ENCODE assay signal across 11 cellular contexts in genomic region chr11:113839842-113840241, GRCh38. TPM values are rescaled to one million over a fixed set of nuclear protein-coding genes. Genes with fewer than 3 reads are reported as not detected.
DNase-seq lines count a peak whose midpoint lies in the region; ATAC-seq, FAIRE-seq and TF ChIP-seq lines count a peak whose summit lies in the region.
"Had no signal": no experiment of that assay in that cellular context is flagged by ENCODE, and none has a peak within 500 bp of the region (broad histone marks: within the 10 kb centered on the region; RNA-seq: fewer than 3 reads in every experiment).

No MANE protein-coding gene starts in this region.

- H3K9me2 ChIP-seq in GM23248 (ENCODE audit: insufficient read depth), result no peaks in the 10 kb centered on the region
- H3K9me2 ChIP-seq: SK-N-SH had no signal

- H2AFZ ChIP-seq in GM12878 (ENCODE audit: control insufficient read depth, low read depth, low read length), result no peak overlapping the region
- no peak overlapping the region for H2AFZ ChIP-seq in GM23248

- no peak for TF ChIP-seq POLR2A in GM12878 (IDR thresholded peaks at IDR 0.05; ENCODE audit: low read depth, low read length)

- DNase-seq in GM12878 (ENCODE audit: low read depth, low spot score), result peak; percentile 47
- no peak for DNase-seq in omental fat pad (ENCODE audit: low spot score)
- no peak for DNase-seq in GM23248
- no peak for DNase-seq in NCI-H748 treated with DMSO at 0.1 percent for 48 hours (lab: John Stamatoyannopoulos, UW)
- no peak for DNase-seq in foreskin fibroblast
- DNase-seq: activated CD8-positive, alpha-beta memory T cell treated with anti-CD3 and anti-CD28 coated beads, Interleukin-2, amount 50 U/mL, for 4 hours; NCI-H1694 treated with DMSO at 0.1 percent for 48 hours; SK-N-SH had no signal

- SMC1A ChIA-PET in GM12878 (lab: Charles Lee; ENCODE audit: uncharacterized antibody, unreplicated experiment), result interaction anchor here (1.0 kb wide), 3 partner anchors 12 to 35 kb away, joined by 3 to 5 read pairs (median 4); partner anchors contain the start of gene USP28

- in situ Hi-C loops in GM12878 (cut with MboI), result no loop called here
- in situ Hi-C loops in GM23248 (cut with MboI), result no loop called here

- no TSS peak for BruUV-seq in GM12878 (replicated peaks; lab: Mats Ljungman, UMichigan)

- H3K4me2 ChIP-seq in GM12878 (ENCODE audit: control insufficient read depth, insufficient read depth) (peak overlapping the region; percentile 71; the same call in 1 of the 2 replicates), GM23248 (ENCODE audit: unreplicated experiment) (no peak overlapping the region)
- H3K4me2 ChIP-seq: SK-N-SH had no signal

- no peak overlapping the region for H3K4me3 ChIP-seq in GM12878
- H3K4me3 ChIP-seq in GM23248, result no peak overlapping the region
- no peak overlapping the region for H3K4me3 ChIP-seq in foreskin fibroblast (ENCODE audit: low read depth in 1 of 2, low read length in 2 of 2)

- H4K20me1 ChIP-seq in GM12878 (ENCODE audit: control insufficient read depth, insufficient read depth) (no peaks in the 10 kb centered on the region), GM23248 (ENCODE audit: insufficient read depth) (no peaks in the 10 kb centered on the region)

- H3K9me3 ChIP-seq in GM12878 (replicated peaks; ENCODE audit: control insufficient read depth, insufficient read depth, low read length) (no peaks in the 10 kb centered on the region), GM23248 (ENCODE audit: low read depth) (no peaks in the 10 kb centered on the region)
- H3K9me3 ChIP-seq: SK-N-SH had no signal

- peak; percentile 95 for ATAC-seq in GM18511 (IDR thresholded peaks at IDR 0.05; ENCODE audit: unreplicated experiment)
- ATAC-seq in GM21360 (IDR thresholded peaks at IDR 0.05; ENCODE audit: unreplicated experiment), result peak; percentile 84
- ATAC-seq in HG03045 (IDR thresholded peaks at IDR 0.05; ENCODE audit: unreplicated experiment), result peak; percentile 89
- peak; percentile 93 for ATAC-seq in GM12878
- no peak for ATAC-seq in omental fat pad (ENCODE audit: low FRiP score)

- no peak for TF ChIP-seq CTCF in GM12878 (IDR thresholded peaks at IDR 0.05 in 2 of 3, conservative IDR thresholded peaks at IDR 0.05 in 1 of 3; ENCODE audit: control insufficient read depth in 2 of 3, extremely low read depth in 1 of 3, insufficient read depth in 1 of 3, low read depth in 3 of 3, low read length in 3 of 3)
- no peak for TF ChIP-seq CTCF in omental fat pad (IDR thresholded peaks at IDR 0.05)
- no peak for TF ChIP-seq CTCF in foreskin fibroblast (IDR thresholded peaks at IDR 0.05; ENCODE audit: low read depth, low read length)

- POLR2A ChIA-PET in GM12878 (lab: Charles Lee), result no interaction called here

- H3F3A ChIP-seq in GM23248 (ENCODE audit: insufficient read depth), result no peaks in the 10 kb centered on the region

- TF ChIP-seq RAD21 in GM12878 (IDR thresholded peaks at IDR 0.05; ENCODE audit: insufficient read depth, low read depth, low read length), result no peak

- no peak overlapping the region for H3K9ac ChIP-seq in GM12878 (ENCODE audit: control insufficient read depth, insufficient read depth, low read length)
- H3K9ac ChIP-seq in GM23248, result no peak overlapping the region
- H3K9ac ChIP-seq: SK-N-SH had no signal

- no peaks in the 10 kb centered on the region for H3K79me2 ChIP-seq in GM12878 (ENCODE audit: control insufficient read depth, insufficient read depth, low read length)
- H3K79me2 ChIP-seq in GM23248 (ENCODE audit: insufficient read depth), result no peaks in the 10 kb centered on the region

- intact Hi-C loops in GM12878 (cut with micrococcal nuclease; ENCODE audit: unreplicated experiment), result no loop called here

- FAIRE-seq in GM12878 (lab: Jason Lieb, UNC), result peak; percentile 89

- H3K27ac ChIP-seq in GM12878 (ENCODE audit: control insufficient read depth, insufficient read depth) (peak overlapping the region; percentile 56), GM23248 (no peak overlapping the region)

- H3K27me3 ChIP-seq in GM12878 (replicated peaks in 1 of 2; ENCODE audit: control insufficient read depth in 2 of 2, insufficient read depth in 2 of 2, low read length in 1 of 2), result no peaks in the 10 kb centered on the region
- H3K27me3 ChIP-seq in GM23248 (replicated peaks; ENCODE audit: insufficient read depth), result no peaks in the 10 kb centered on the region

- TF ChIP-seq EP300 in GM12878 (IDR thresholded peaks at IDR 0.05; ENCODE audit: borderline replicate concordance in 1 of 2, control insufficient read depth in 1 of 2, low read depth in 2 of 2, low read length in 2 of 2), result no peak; a peak in 1 of 4 replicates

- RAD21 ChIA-PET in GM12878 (lab: Charles Lee; ENCODE audit: unreplicated experiment), result no interaction called here

- WGBS in GM12878 (ENCODE audit: insufficient coverage, insufficient replicate concordance, low lambda C conversion rate, missing lambda C conversion rate), result 2% methylated on average over 6 of the region's 6 CpGs
- WGBS in GM23248 (ENCODE audit: low coverage in 1 of 2, low lambda C conversion rate in 2 of 2, missing lambda C conversion rate in 2 of 2), 2 experiments, result 95 to 98% methylated on average over 6 of the region's 6 CpGs

- CTCF ChIA-PET in GM12878 (lab: Yijun Ruan, JAX), result interaction anchor here (1.1 to 2.0 kb wide), 3 partner anchors 10 to 44 kb away, joined by 3 to 7 read pairs (median 4); no protein-coding TSS in a partner anchor

- H3K4me1 ChIP-seq in GM12878 (ENCODE audit: control insufficient read depth, insufficient read depth, low read length) (peaks cover 28% of the 10 kb centered on the region), GM23248 (ENCODE audit: insufficient read depth) (no peaks in the 10 kb centered on the region)

- H3K36me3 ChIP-seq in GM12878 (ENCODE audit: control insufficient read depth in 2 of 2, insufficient read depth in 2 of 2, low read length in 1 of 2) (peaks cover 6 to 14% of the 10 kb centered on the region in 2 experiments; a peak in 2 of 4 replicates), GM23248 (ENCODE audit: low read depth) (peaks cover 9% of the 10 kb centered on the region; the same call in 1 of the 2 replicates)

TF ChIP-seq in GM12878, 131 proteins besides CTCF, POLR2A, EP300 and RAD21 (continues in another document):
- TF ChIP-seq ZSCAN29 (IDR thresholded peaks at IDR 0.05) (no peak), MLLT1 (IDR thresholded peaks at IDR 0.05) (peak; percentile 45; the same call in 1 of the 2 replicates), HDGF (IDR thresholded peaks at IDR 0.05) (0 out of 2 replicates have a peak, but pooled peaks have one; percentile 31), JUNB (IDR thresholded peaks at IDR 0.05) (peak; percentile 34; the same call in 1 of the 2 replicates), ESRRA (IDR thresholded peaks at IDR 0.05; ENCODE audit: low read length) (no peak), ATF7 (IDR thresholded peaks at IDR 0.05; ENCODE audit: low read depth) (0 out of 2 replicates have a peak, but pooled peaks have one; percentile 22), EED (IDR thresholded peaks at IDR 0.05; ENCODE audit: low read depth) (peak; percentile 35; the same call in 1 of the 2 replicates), MEF2B (IDR thresholded peaks at IDR 0.05; ENCODE audit: partially characterized antibody, poor library complexity, severe bottlenecking) (no peak), ATF3 (IDR thresholded peaks at IDR 0.05; ENCODE audit: borderline replicate concordance, extremely low read depth, low read depth, low read length) (no peak), NFXL1 (IDR thresholded peaks at IDR 0.05; ENCODE audit: borderline replicate concordance) (no peak), NR2F1 (conservative IDR thresholded peaks at IDR 0.05) (peak; percentile 63), BACH1 (IDR thresholded peaks at IDR 0.05; ENCODE audit: borderline replicate concordance) (no peak), RUNX3 (IDR thresholded peaks at IDR 0.05; ENCODE audit: low read length) (peak; percentile 63), SIX5 (IDR thresholded peaks at IDR 0.05; ENCODE audit: low read depth, low read length, severe bottlenecking) (no peak), ZNF274 (IDR thresholded peaks at IDR 0.05; ENCODE audit: insufficient read depth, insufficient read length) (no peak)

RNA-seq across cellular contexts. Expression of gene USP28, which starts 35.5 kb away (rescaled TPM):
- 84.4 and 98.0 TPM in 2 replicates for total RNA-seq in GM12878 (2013; cell fraction: nucleolus; rRNA removed)
- total RNA-seq in GM12878 (2014; rRNA removed) (18.5 and 27.3 TPM in 2 replicates), GM12878 (2014; rRNA removed; fragmentation: Illumina TruSeq; extraction: Trizol) (24.9 and 27.0 TPM in 2 replicates), GM12878 (2021) (20.5 and 20.9 TPM in 2 replicates), omental fat pad (10 to 100 TPM in 3 of 4 donors, 1 to 10 TPM in 1; 8.5 to 20.2 (median 11.5) TPM)
- polyA plus RNA-seq in GM12878 (2011; ENCODE audit: low read depth), result 18.7 TPM
- polyA plus RNA-seq in GM12878 (2011; rRNA removed) (57.2 and 60.4 TPM in 2 replicates), GM12878 (2014; fragmentation: Illumina TruSeq; extraction: Trizol) (36.3 and 40.7 TPM in 2 replicates), GM12878 (2014; fragmentation: Nextera tagmentation; extraction: Ambion mirVana) (1 to 10 TPM; 2.8 to 4.0 TPM), GM12878 (2014; rRNA removed) (22.5 and 22.6 TPM in 2 replicates), GM12878 (2016; fragmentation: Nextera tagmentation; extraction: Ambion mirVana) (10 to 100 TPM; 25.5 to 26.7 TPM), GM23248 (2016; fragmentation: Nextera tagmentation; extraction: Ambion mirVana) (14.5 and 17.1 TPM in 2 replicates)
- 32.9 and 39.9 TPM in 2 replicates for polyA plus RNA-seq in GM12878 (2011; cell fraction: cytosol; rRNA removed)
- polyA plus RNA-seq in GM12878 (2011; cell fraction: nucleus; rRNA removed), result 64.3 and 64.7 TPM in 2 replicates
- 17.7 and 24.8 TPM in 2 replicates for polyA plus RNA-seq in GM12878 (2012)
- polyA minus RNA-seq in GM12878 (2011; rRNA and poly(A)+ RNA removed), result 51.4 and 65.1 TPM in 2 replicates
- 18.3 and 23.8 TPM in 2 replicates for polyA minus RNA-seq in GM12878 (2011; cell fraction: cytosol; rRNA and poly(A)+ RNA removed)
- polyA minus RNA-seq in GM12878 (2011; cell fraction: nucleus; rRNA and poly(A)+ RNA removed), result 19.7 and 26.1 TPM in 2 replicates
- 20.6 and 25.1 TPM in 2 replicates for total RNA-seq in GM23248 (2014; rRNA removed; shearing (Covaris generic))
